Comparison of ENCODE assay signal across 30 cellular contexts in genomic region chr3:171733561-171733960, GRCh38.
"Had no signal": no experiment of that assay in that cellular context is flagged by ENCODE, and none has a peak within 500 bp of the region (broad histone marks: within the 10 kb centered on the region; RNA-seq: fewer than 3 reads in every experiment).

No MANE protein-coding gene starts in this region.

- FAIRE-seq: bronchial epithelial cell, TTC549 had no signal

- DNase-seq: activated B cell treated with CpG ODN at 0.5 μM for 24 hours; activated CD4-positive, alpha-beta memory T cell treated with anti-CD3 and anti-CD28 coated beads, Interleukin-2, amount 10 ng/mL, durations not matched to agents 7 days and 5 days; activated CD4-positive, alpha-beta T cell treated with anti-CD3 and anti-CD28 coated beads for 4 hours; activated CD4-positive, alpha-beta T cell treated with anti-CD3 and anti-CD28 coated beads, Interleukin-2, amount 10 ng/mL, durations not matched to agents 24 days and 14 days; activated CD4-positive, alpha-beta T cell treated with anti-CD3 and anti-CD28 coated beads, Interleukin-2, amount 50 U/mL, for 1 hour; activated CD4-positive, alpha-beta T cell treated with anti-CD3 and anti-CD28 coated beads, Interleukin-2, amount 50 U/mL, for 4 hours; activated CD4-positive, CD25-positive, alpha-beta regulatory T cell treated with anti-CD3 and anti-CD28 coated beads, Interleukin-2, amount 50 U/mL, for 72 hours; activated CD8-positive, alpha-beta memory T cell treated with anti-CD3 and anti-CD28 coated beads for 24 hours; activated CD8-positive, alpha-beta memory T cell treated with anti-CD3 and anti-CD28 coated beads, Interleukin-2, amount 10 ng/mL, durations not matched to agents 7 days and 5 days; activated CD8-positive, alpha-beta memory T cell treated with anti-CD3 and anti-CD28 coated beads, Interleukin-2, amount 50 U/mL, for 48 hours; activated CD8-positive, alpha-beta T cell treated with anti-CD3 and anti-CD28 coated beads, Interleukin-2, amount 10 ng/mL, durations not matched to agents 7 days and 5 days; activated effector memory CD4-positive, alpha-beta T cell treated with Interleukin-2 at 50 U/mL for 16 hours; activated gamma-delta T cell; activated naive CD4-positive, alpha-beta T cell treated with anti-CD3 and anti-CD28 coated beads, Interleukin-2, amount 10 ng/mL, durations not matched to agents 7 days and 5 days; activated naive CD4-positive, alpha-beta T cell treated with Interleukin-2 at 50 U/mL for 16 hours; activated naive CD8-positive, alpha-beta T cell treated with anti-CD3 and anti-CD28 coated beads, Interleukin-2, amount 10 ng/mL, durations not matched to agents 7 days and 5 days; activated naive CD8-positive, alpha-beta T cell treated with anti-CD3 and anti-CD28 coated beads, Interleukin-2, amount 50 U/mL, for 24 hours; activated T-cell treated with anti-CD3 and anti-CD28 coated beads, Interleukin-2, amount 50 U/mL, for 24 hours; activated T-cell treated with anti-CD3 and anti-CD28 coated beads, Interleukin-2, amount 50 U/mL, for 48 hours; amygdala; anterior cingulate cortex; caudate nucleus; cerebellar nuclear complex; T-helper 2 cell; T-helper 9 cell had no signal

- H3K4me3 ChIP-seq: ascending aorta, cardiac muscle cell had no signal

- ATAC-seq: activated CD8-positive, alpha-beta memory T cell treated with anti-CD3 and anti-CD28 coated beads, Interleukin-2, amount 10 ng/mL, durations not matched to agents 7 days and 5 days; activated CD8-positive, alpha-beta T cell treated with anti-CD3 and anti-CD28 coated beads, Interleukin-2, amount 10 ng/mL, durations not matched to agents 7 days and 5 days; activated naive CD8-positive, alpha-beta T cell treated with anti-CD3 and anti-CD28 coated beads, Interleukin-2, amount 50 U/mL, for 24 hours had no signal

- H3K27me3 ChIP-seq: ascending aorta, cardiac muscle cell had no signal

- H3K36me3 ChIP-seq: cardiac muscle cell had no signal

- H3K9me3 ChIP-seq: ascending aorta had no signal

- H3K27ac ChIP-seq: cardiac muscle cell, VCaP had no signal
